ENCODE assay signal across 20 cellular contexts in genomic region chr1:174466607-174467006, GRCh38.
"Had no signal": no experiment of that assay in that cellular context is flagged by ENCODE, and none has a peak within 500 bp of the region (broad histone marks: within the 10 kb centered on the region; RNA-seq: fewer than 3 reads in every experiment).

No MANE protein-coding gene starts in this region.

- H3K27me3 Mint-ChIP-seq: activated CD4-positive, alpha-beta memory T cell treated with anti-CD3 and anti-CD28 coated beads, Interleukin-2, amount 10 ng/mL, durations not matched to agents 7 days and 5 days; activated naive CD8-positive, alpha-beta T cell; T-cell had no signal

- H3K4me3 Mint-ChIP-seq: activated CD4-positive, alpha-beta memory T cell treated with anti-CD3 and anti-CD28 coated beads, Interleukin-2, amount 10 ng/mL, durations not matched to agents 7 days and 5 days; activated naive CD8-positive, alpha-beta T cell; T-cell had no signal

- H3K9me3 Mint-ChIP-seq: activated CD4-positive, alpha-beta memory T cell treated with anti-CD3 and anti-CD28 coated beads, Interleukin-2, amount 10 ng/mL, durations not matched to agents 7 days and 5 days had no signal

- H3K36me3 ChIP-seq: brain microvascular endothelial cell had no signal

- H3K27me3 ChIP-seq: brain microvascular endothelial cell had no signal

- H3K4me3 ChIP-seq: SK-N-MC had no signal

- H3K4me1 Mint-ChIP-seq: activated CD4-positive, alpha-beta memory T cell treated with anti-CD3 and anti-CD28 coated beads, Interleukin-2, amount 10 ng/mL, durations not matched to agents 7 days and 5 days; T-cell had no signal

- DNase-seq: activated CD4-positive, alpha-beta memory T cell treated with anti-CD3 and anti-CD28 coated beads, Interleukin-2, amount 10 ng/mL, durations not matched to agents 7 days and 5 days; activated CD4-positive, alpha-beta T cell treated with anti-CD3 and anti-CD28 coated beads, Interleukin-2, amount 50 U/mL, for 1 hour; activated CD4-positive, CD25-positive, alpha-beta regulatory T cell; activated CD8-positive, alpha-beta memory T cell treated with anti-CD3 and anti-CD28 coated beads, Interleukin-2, amount 50 U/mL, for 4 hours; activated naive CD4-positive, alpha-beta T cell treated with Interleukin-2 at 50 U/mL for 16 hours; brain microvascular endothelial cell; cerebellar nuclear complex; NCI-H1105 treated with DMSO at 0.1 percent for 48 hours; NCI-H1436 treated with DMSO at 0.1 percent for 48 hours; NCI-H187; NCI-H2081; NCI-H510A treated with DMSO at 0.1 percent for 48 hours; NCI-H69; OCI-M1; RPMI8226; T-cell; T-helper 2 cell; T1000 had no signal

- H3K27ac Mint-ChIP-seq: activated CD4-positive, alpha-beta memory T cell treated with anti-CD3 and anti-CD28 coated beads, Interleukin-2, amount 10 ng/mL, durations not matched to agents 7 days and 5 days; activated naive CD8-positive, alpha-beta T cell; T-cell had no signal

- H3K27ac ChIP-seq: brain microvascular endothelial cell, SK-N-MC had no signal
